Comparison of ENCODE assay signal across 7 cellular contexts in the genomic region with DNA sequence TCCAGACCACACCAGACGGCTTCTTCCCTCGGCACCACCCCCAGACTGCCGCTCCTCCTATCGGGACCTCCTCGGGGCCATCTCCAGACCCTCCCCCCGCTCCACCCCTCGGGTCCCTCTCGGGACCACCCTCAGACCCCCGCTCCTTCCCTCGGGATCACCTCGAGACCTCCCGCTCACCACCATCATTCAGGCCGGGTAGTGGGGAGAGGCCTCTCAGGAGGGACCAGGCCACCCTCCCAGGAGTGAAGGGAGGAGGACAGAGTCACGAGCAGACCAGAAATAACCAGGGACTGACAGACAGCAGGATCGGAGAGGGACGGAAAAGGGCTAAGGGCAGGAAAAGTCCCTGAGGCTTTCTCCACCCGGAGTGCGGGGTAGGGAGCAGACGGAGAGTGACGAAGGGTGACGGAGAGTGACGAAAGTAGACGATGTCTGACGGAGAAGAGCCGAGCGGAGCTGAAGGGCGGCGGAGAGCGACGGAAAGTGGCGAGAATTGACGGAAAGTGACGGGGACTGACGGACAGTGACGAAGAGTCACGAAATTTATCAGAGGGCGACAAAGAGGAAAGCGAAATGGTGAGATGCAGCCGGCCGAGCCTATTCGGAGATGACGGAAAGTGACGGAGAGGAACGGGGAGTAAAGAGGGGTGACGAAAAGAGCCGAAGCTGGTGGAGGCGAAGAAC.
A peak's percentile ranks its signal among the peaks of the same experiment; 100 is the strongest.
DNase-seq lines count a peak whose midpoint lies in the region; ATAC-seq and TF ChIP-seq lines count a peak whose summit lies in the region.
"Not testable (repeated sequence)": the region's sequence is repeated elsewhere in the genome, so short reads cannot be mapped to it uniquely, and the experiment has no call there.

No MANE protein-coding gene starts in this region.

- not testable (repeated sequence) for H3K27ac ChIP-seq in gastroesophageal sphincter

- 60% methylated on average over 4 of the region's 47 CpGs; no CpG with 5 or more reads in 1 of the 2 donors for WGBS in gastroesophageal sphincter (ENCODE audit: low coverage in 1 of 2), 2 donors

- not testable (repeated sequence) for H3K9me3 Mint-ChIP-seq in neural crest cell

- H3K4me1 Mint-ChIP-seq in neural crest cell = not testable (repeated sequence)

- TF ChIP-seq CTCF in gastroesophageal sphincter (IDR thresholded peaks at IDR 0.05); neural crest cell (conservative IDR thresholded peaks at IDR 0.05): not testable (repeated sequence)

- H3K36me3 Mint-ChIP-seq in neural crest cell (ENCODE audit: low read depth) = not testable (repeated sequence)

- ATAC-seq in GM18907 (IDR thresholded peaks at IDR 0.05; ENCODE audit: unreplicated experiment) = peak; percentile 94
- ATAC-seq in GM21723 (IDR thresholded peaks at IDR 0.05; ENCODE audit: unreplicated experiment) = peak; percentile 83
- peak; percentile 74 for ATAC-seq in HG03103 (IDR thresholded peaks at IDR 0.05; ENCODE audit: low read depth, unreplicated experiment)
- peak; percentile 84 for ATAC-seq in gastroesophageal sphincter

- DNase-seq in T follicular helper cell (ENCODE audit: low read depth) = peak; percentile 70
- DNase-seq in activated effector memory CD4-positive, alpha-beta T cell treated with Interleukin-2 at 50 U/mL for 16 hours = peak; percentile 51
- peak; percentile 51 for DNase-seq in neural crest cell (ENCODE audit: low read depth, low spot score)

- H3K4me1 ChIP-seq in gastroesophageal sphincter = not testable (repeated sequence)

- TF ChIP-seq EP300 in gastroesophageal sphincter (IDR thresholded peaks at IDR 0.05) = not testable (repeated sequence)

- not testable (repeated sequence) for H3K9me3 ChIP-seq in gastroesophageal sphincter

- not testable (repeated sequence) for H3K4me3 Mint-ChIP-seq in neural crest cell

- H3K27ac Mint-ChIP-seq in neural crest cell (ENCODE audit: unreplicated experiment) = not testable (repeated sequence)

- not testable (repeated sequence) for H3K4me3 ChIP-seq in gastroesophageal sphincter

- H3K36me3 ChIP-seq in gastroesophageal sphincter = not testable (repeated sequence)

- not testable (repeated sequence) for TF ChIP-seq POLR2A in gastroesophageal sphincter (IDR thresholded peaks at IDR 0.05)

- H3K27me3 Mint-ChIP-seq in neural crest cell (ENCODE audit: low read depth) = not testable (repeated sequence)

- H3K27me3 ChIP-seq in gastroesophageal sphincter = not testable (repeated sequence)
